Comparison of ENCODE assay signal across 11 cellular contexts in the genomic region with DNA sequence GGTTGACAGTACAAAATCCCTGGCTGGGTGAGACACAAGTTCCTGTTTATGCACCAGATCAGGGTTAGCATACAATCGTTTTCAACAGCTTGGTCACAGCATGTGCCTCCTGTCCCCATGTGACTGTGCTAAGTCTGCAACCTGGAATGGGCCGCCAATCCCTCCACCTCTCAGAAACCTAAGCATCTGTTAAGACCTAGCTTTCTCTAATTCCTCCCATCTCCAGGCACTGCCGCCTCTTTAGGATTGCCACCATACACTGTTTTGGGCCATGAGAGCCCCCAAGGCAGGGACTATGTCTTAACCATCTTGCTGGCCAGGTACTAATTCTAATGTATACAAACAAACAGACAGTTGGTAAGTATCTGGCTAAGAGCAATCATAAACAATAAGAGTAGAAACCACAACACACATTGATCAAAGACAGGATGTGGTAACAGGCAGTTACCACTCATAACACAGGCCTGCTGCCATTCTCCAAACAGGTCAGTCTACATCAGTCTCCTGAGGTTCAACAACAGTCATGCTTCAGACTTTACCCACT. TPM values are rescaled to one million over a fixed set of nuclear protein-coding genes. Genes with fewer than 3 reads are reported as not detected.
DNase-seq lines count a peak whose midpoint lies in the region; ATAC-seq and TF ChIP-seq lines count a peak whose summit lies in the region.
"Had no signal": no experiment of that assay in that cellular context is flagged by ENCODE, and none has a peak within 500 bp of the region (broad histone marks: within the 10 kb centered on the region; RNA-seq: fewer than 3 reads in every experiment).

No MANE protein-coding gene starts in this region.

- H3K9me3 Mint-ChIP-seq in HFFc6, result no peaks in the 10 kb centered on the region

- peak; percentile 99 for DNase-seq in G401 (ENCODE audit: low spot score)
- peak in 3 of 5 donors; percentile 32 to 90 (median 34) for DNase-seq in T-helper 1 cell
- DNase-seq in epithelial cell of esophagus (ENCODE audit: low read depth), result peak; percentile 30
- DNase-seq in NCI-H1694 (lab: John Stamatoyannopoulos, UW), result no peak
- DNase-seq in HFFc6, result no peak

- no peak overlapping the region for H3K4me3 Mint-ChIP-seq in HFFc6

- ATAC-seq in HG02678 (IDR thresholded peaks at IDR 0.05; ENCODE audit: unreplicated experiment), result peak; percentile 97
- no peak for ATAC-seq in GM19463 (IDR thresholded peaks at IDR 0.05; ENCODE audit: unreplicated experiment)
- ATAC-seq in GM19328 (IDR thresholded peaks at IDR 0.05; ENCODE audit: unreplicated experiment), result no peak

- no peaks in the 10 kb centered on the region for H3K27me3 Mint-ChIP-seq in HFFc6 (ENCODE audit: insufficient read depth)

- in situ Hi-C loops in G401 (cut with HindIII; ENCODE audit: low sequenced_read_pairs), result no loop called here

- H3K27ac Mint-ChIP-seq in HFFc6, result no peak overlapping the region

- TF ChIP-seq CTCF in epithelial cell of esophagus (IDR thresholded peaks at IDR 0.05; ENCODE audit: insufficient read depth, low read depth, low read length, missing control alignments), result no peak
- TF ChIP-seq CTCF in HFFc6 (IDR thresholded peaks at IDR 0.05), result no peak

- peaks cover 35% of the 10 kb centered on the region for H3K36me3 Mint-ChIP-seq in HFFc6 (ENCODE audit: low read depth)

- H3K4me3 ChIP-seq in epithelial cell of esophagus (ENCODE audit: low read length), result no peak overlapping the region
- H3K4me3 ChIP-seq: SJSA1, skin epidermis, vagina had no signal

- H3K4me1 Mint-ChIP-seq in HFFc6 (ENCODE audit: low read depth), result no peaks in the 10 kb centered on the region

RNA-seq across cellular contexts. Expression of a gene that starts 25.6 kb away (rescaled TPM):
- total RNA-seq in G401 (2014; rRNA removed; shearing (Covaris generic)), result 83.4 and 84.3 TPM in 2 replicates
- 10 to 100 TPM; 40.7 to 51.2 (median 48.6) TPM for total RNA-seq in HFFc6 (2021; fragmentation: NEBNext Ultra II Directional; extraction: Animal tissue kit (Norgen Biotek cat#: 25700))

RNA-seq across cellular contexts. Expression of a gene that starts 34.5 kb away (rescaled TPM):
- total RNA-seq in G401 (2014; rRNA removed; shearing (Covaris generic)), result 41.1 and 45.8 TPM in 2 replicates
- 10 to 100 TPM; 18.9 to 23.2 (median 20.9) TPM for total RNA-seq in HFFc6 (2021; fragmentation: NEBNext Ultra II Directional; extraction: Animal tissue kit (Norgen Biotek cat#: 25700))

RNA-seq across cellular contexts. Expression of a gene that starts 44.3 kb away (rescaled TPM):
- total RNA-seq in G401 (2014; rRNA removed; shearing (Covaris generic)), result 9.5 and 23.6 TPM in 2 replicates
- 10 to 100 TPM; 27.8 to 32.7 (median 30.9) TPM for total RNA-seq in HFFc6 (2021; fragmentation: NEBNext Ultra II Directional; extraction: Animal tissue kit (Norgen Biotek cat#: 25700))

RNA-seq across cellular contexts. Expression of a gene that starts 53.7 kb away (rescaled TPM):
- total RNA-seq in G401 (2014; rRNA removed; shearing (Covaris generic)), result 0.14 TPM in 1 of 2 replicates, not detected in the other
- total RNA-seq in HFFc6 (2021; fragmentation: NEBNext Ultra II Directional; extraction: Animal tissue kit (Norgen Biotek cat#: 25700)), result not detected
- total RNA-seq: SJSA1 had no signal

Comparison
In these comparisons a context has a peak if more than half of its experiments do, and no peak if none do; other contexts are left out.
1. DNase-seq: peak in G401 (single experiment), T-helper 1 cell (3 of 5) and epithelial cell of esophagus (single experiment); none in NCI-H1694 (single experiment) and HFFc6 (single experiment).